ENCODE assay signal across 8 cellular contexts in the genomic region with DNA sequence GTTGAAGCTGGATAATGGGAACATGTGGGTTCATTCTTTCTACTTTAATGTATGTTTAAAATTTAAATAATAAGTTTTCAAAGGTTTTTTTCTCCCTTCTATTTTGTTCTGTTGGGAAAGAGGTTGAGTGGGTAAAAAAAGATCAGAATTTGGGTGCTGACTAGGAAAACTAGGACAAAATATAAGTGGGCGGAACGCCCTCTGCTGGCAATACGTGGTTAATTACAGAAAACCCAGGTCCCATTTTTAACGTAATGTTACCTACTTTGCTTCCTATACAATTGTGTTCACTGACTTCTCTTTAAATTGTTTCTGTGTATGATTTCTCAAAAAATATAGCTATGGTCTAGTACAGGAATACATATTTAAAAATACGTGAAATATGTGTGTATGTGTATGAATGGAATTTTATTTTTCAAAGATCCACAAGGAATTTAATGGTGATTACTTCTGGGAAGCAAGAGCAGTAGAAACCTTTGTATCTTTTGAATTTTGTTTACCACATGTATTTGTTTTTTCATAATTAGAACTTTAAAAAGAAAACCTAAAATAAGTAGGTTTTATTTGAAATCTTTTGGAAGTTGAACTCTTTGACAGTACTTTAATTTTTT. TPM values are rescaled to one million over a fixed set of nuclear protein-coding genes. Genes with fewer than 3 reads are reported as not detected.
DNase-seq lines count a peak whose midpoint lies in the region; ATAC-seq and TF ChIP-seq lines count a peak whose summit lies in the region.

No MANE protein-coding gene starts in this region.

- H2BK120ac ChIP-seq in trophoblast cell (ENCODE audit: insufficient read depth, low read length, poor library complexity): no peak overlapping the region

- intact Hi-C loops in activated T-helper 2 cell treated with anti-CD3 and anti-CD28 coated beads, Interferon-gamma antibody, Interleukin-2, Interleukin-4, amounts not matched to agents 10 μg/mL and 5 μg/mL and 100 μg/mL, durations not matched to agents 14 hours and 24 hours and 36 hours (cut with micrococcal nuclease): loop anchor here (1.0 kb wide), 2 partner anchors 38 to 62 kb away; no protein-coding TSS in a partner anchor

- H3K4me2 ChIP-seq in trophoblast cell (ENCODE audit: low read length): no peak overlapping the region

- H3K27ac ChIP-seq in Peyer's patch (no peak overlapping the region), foreskin keratinocyte (no peak overlapping the region), trophoblast cell (ENCODE audit: low read depth, low read length) (no peak overlapping the region)

- H3K4me1 ChIP-seq in HAP-1 (no peaks in the 10 kb centered on the region; the same call in 1 of the 2 replicates), Peyer's patch (peaks cover 0 to 7% (median 0%) of the 10 kb centered on the region in 4 donors), foreskin keratinocyte (no peaks in the 10 kb centered on the region), trophoblast cell (ENCODE audit: control insufficient read depth in 1 of 2, insufficient read depth in 2 of 2, low read length in 2 of 2) (no peaks in the 10 kb centered on the region)

- no peaks in the 10 kb centered on the region for H3K79me2 ChIP-seq in trophoblast cell (ENCODE audit: control insufficient read depth, insufficient read depth, low read length, poor library complexity)

- no peak overlapping the region for H2AFZ ChIP-seq in trophoblast cell (ENCODE audit: insufficient read depth, low read length, poor library complexity)

- no peak overlapping the region for H2BK12ac ChIP-seq in trophoblast cell (ENCODE audit: low read length)

- no peak overlapping the region for H3K4ac ChIP-seq in trophoblast cell (ENCODE audit: low read depth, low read length)

- no peak overlapping the region for H3K18ac ChIP-seq in trophoblast cell (ENCODE audit: low read length)

- H3K36me3 ChIP-seq in HAP-1 (replicated peaks) (peaks cover 40% of the 10 kb centered on the region), Peyer's patch (peaks cover 0 to 64% (median 0%) of the 10 kb centered on the region in 3 donors), trophoblast cell (ENCODE audit: control insufficient read depth in 1 of 2, insufficient read depth in 2 of 2, low read length in 2 of 2) (peaks cover 17 to 18% of the 10 kb centered on the region in 2 experiments)

- no peak overlapping the region for H4K8ac ChIP-seq in trophoblast cell (ENCODE audit: low read depth, low read length)

- H3K79me1 ChIP-seq in trophoblast cell (ENCODE audit: low read length): no peaks in the 10 kb centered on the region

- H2AK5ac ChIP-seq in trophoblast cell (ENCODE audit: low read length): no peak overlapping the region

- no peak overlapping the region for H3K9ac ChIP-seq in trophoblast cell (ENCODE audit: low read length)

- H3K9me3 ChIP-seq in HAP-1 (no peaks in the 10 kb centered on the region), Peyer's patch (no peaks in the 10 kb centered on the region), trophoblast cell (ENCODE audit: insufficient read depth, low read depth, low read length) (no peaks in the 10 kb centered on the region)

- H3K4me3 Mint-ChIP-seq in activated T-helper 2 cell treated with anti-CD3 and anti-CD28 coated beads, Interferon-gamma antibody, Interleukin-2, Interleukin-4, amounts not matched to agents 10 μg/mL and 5 μg/mL and 100 μg/mL, durations not matched to agents 14 hours and 24 hours and 36 hours (ENCODE audit: low read depth): no peak overlapping the region

- TF ChIP-seq POLR2A in Peyer's patch (IDR thresholded peaks at IDR 0.05): no peak

- H3K27ac Mint-ChIP-seq in activated T-helper 2 cell treated with anti-CD3 and anti-CD28 coated beads, Interferon-gamma antibody, Interleukin-2, Interleukin-4, amounts not matched to agents 10 μg/mL and 5 μg/mL and 100 μg/mL, durations not matched to agents 14 hours and 24 hours and 36 hours: no peak overlapping the region

- H3K14ac ChIP-seq in trophoblast cell (ENCODE audit: low read length): no peak overlapping the region

- peaks cover 30% of the 10 kb centered on the region for H3K4me1 Mint-ChIP-seq in activated T-helper 2 cell treated with anti-CD3 and anti-CD28 coated beads, Interferon-gamma antibody, Interleukin-2, Interleukin-4, amounts not matched to agents 10 μg/mL and 5 μg/mL and 100 μg/mL, durations not matched to agents 14 hours and 24 hours and 36 hours (ENCODE audit: low read depth)

- H3K36me3 Mint-ChIP-seq in activated T-helper 2 cell treated with anti-CD3 and anti-CD28 coated beads, Interferon-gamma antibody, Interleukin-2, Interleukin-4, amounts not matched to agents 10 μg/mL and 5 μg/mL and 100 μg/mL, durations not matched to agents 14 hours and 24 hours and 36 hours (ENCODE audit: low read depth): peaks cover 56% of the 10 kb centered on the region

- H3K23ac ChIP-seq in trophoblast cell (ENCODE audit: low read length): no peak overlapping the region

- no peak overlapping the region for H2BK5ac ChIP-seq in trophoblast cell (ENCODE audit: low read depth, low read length, poor library complexity)

- H3K27me3 ChIP-seq in HAP-1 (ENCODE audit: low read depth) (no peaks in the 10 kb centered on the region), Peyer's patch (no peaks in the 10 kb centered on the region), foreskin keratinocyte (no peaks in the 10 kb centered on the region), trophoblast cell (ENCODE audit: insufficient read depth, low read length) (no peaks in the 10 kb centered on the region)

- no peak for ATAC-seq in foreskin keratinocyte
- ATAC-seq in HG03196 (IDR thresholded peaks at IDR 0.05; ENCODE audit: unreplicated experiment): no peak
- ATAC-seq in GM19324 (IDR thresholded peaks at IDR 0.05; ENCODE audit: low FRiP score, unreplicated experiment): no peak

- H4K12ac ChIP-seq in trophoblast cell (ENCODE audit: low read depth, low read length): no peak overlapping the region

- peak; percentile 60 to 86 (median 76) for TF ChIP-seq CTCF in Peyer's patch (IDR thresholded peaks at IDR 0.05)
- peak; percentile 86 for TF ChIP-seq CTCF in foreskin keratinocyte (conservative IDR thresholded peaks at IDR 0.05)

- in situ Hi-C loops in HAP-1 (cut with MboI; ENCODE audit: low sequenced_read_pairs): no loop called here

- no peak overlapping the region for H4K91ac ChIP-seq in trophoblast cell (ENCODE audit: low read depth, low read length)

- no peaks in the 10 kb centered on the region for H3K9me3 Mint-ChIP-seq in activated T-helper 2 cell treated with anti-CD3 and anti-CD28 coated beads, Interferon-gamma antibody, Interleukin-2, Interleukin-4, amounts not matched to agents 10 μg/mL and 5 μg/mL and 100 μg/mL, durations not matched to agents 14 hours and 24 hours and 36 hours

- no CpG with 5 or more reads among the region's 5 CpGs for WGBS in trophoblast cell (ENCODE audit: extremely low coverage, insufficient coverage, insufficient read length)

- DNase-seq in CD1c-positive myeloid dendritic cell (ENCODE audit: extremely low spot score) (peak; percentile 72), HAP-1 (ENCODE audit: low spot score in 2 of 2) (peak; percentile 57 to 71), Peyer's patch (peak in 2 of 3 donors; percentile 52 to 81), foreskin keratinocyte (peak in 1 of 2 donors; percentile 12), trophoblast cell (peak; percentile 31 to 83)
- peak; percentile 31 for DNase-seq in activated T-helper 2 cell treated with anti-CD3 and anti-CD28 coated beads, Interferon-gamma antibody, Interleukin-2, Interleukin-4, amounts not matched to agents 10 μg/mL and 5 μg/mL and 100 μg/mL, durations not matched to agents 14 hours and 24 hours and 36 hours (ENCODE audit: low spot score)

- H3K27me3 Mint-ChIP-seq in activated T-helper 2 cell treated with anti-CD3 and anti-CD28 coated beads, Interferon-gamma antibody, Interleukin-2, Interleukin-4, amounts not matched to agents 10 μg/mL and 5 μg/mL and 100 μg/mL, durations not matched to agents 14 hours and 24 hours and 36 hours (ENCODE audit: low read depth): no peaks in the 10 kb centered on the region

- H3K4me3 ChIP-seq in HAP-1 (no peak overlapping the region), Peyer's patch (no peak overlapping the region), trophoblast cell (ENCODE audit: low read depth, low read length) (no peak overlapping the region)

RNA-seq across cellular contexts. Expression of a gene that starts 8.7 kb away (rescaled TPM):
- total RNA-seq in Peyer's patch (10 to 100 TPM; 22.9 to 57.8 (median 32.9) TPM), foreskin keratinocyte (24.2 and 25.0 TPM in 2 replicates)
- total RNA-seq in activated T-helper 2 cell treated with anti-CD3 and anti-CD28 coated beads, Interferon-gamma antibody, Interleukin-2, Interleukin-4, amounts not matched to agents 10 μg/mL and 5 μg/mL and 100 μg/mL, durations not matched to agents 14 hours and 24 hours and 36 hours: 35.2 and 37.8 TPM in 2 replicates
- polyA plus RNA-seq in foreskin keratinocyte: 19.6 and 21.6 TPM in 2 replicates
- polyA plus RNA-seq in trophoblast cell (2013): 26.9 and 27.4 TPM in 2 replicates

RNA-seq across cellular contexts. Expression of a gene that starts 8.8 kb away (rescaled TPM):
- total RNA-seq in Peyer's patch (10 to 100 TPM in 2 of 4 donors, 1 to 10 TPM in 2; 7.4 to 21.6 (median 13.2) TPM), foreskin keratinocyte (15.4 and 16.7 TPM in 2 replicates)
- total RNA-seq in activated T-helper 2 cell treated with anti-CD3 and anti-CD28 coated beads, Interferon-gamma antibody, Interleukin-2, Interleukin-4, amounts not matched to agents 10 μg/mL and 5 μg/mL and 100 μg/mL, durations not matched to agents 14 hours and 24 hours and 36 hours: 13.8 and 14.3 TPM in 2 replicates
- 12.5 and 12.9 TPM in 2 replicates for polyA plus RNA-seq in foreskin keratinocyte
- polyA plus RNA-seq in trophoblast cell (2013): 28.6 and 31.3 TPM in 2 replicates

RNA-seq across cellular contexts. Expression of a gene that starts 48.9 kb away (rescaled TPM):
- total RNA-seq in Peyer's patch (1 to 10 TPM; 1.9 to 4.0 (median 2.6) TPM), foreskin keratinocyte (1.2 TPM in 2 replicates)
- total RNA-seq in activated T-helper 2 cell treated with anti-CD3 and anti-CD28 coated beads, Interferon-gamma antibody, Interleukin-2, Interleukin-4, amounts not matched to agents 10 μg/mL and 5 μg/mL and 100 μg/mL, durations not matched to agents 14 hours and 24 hours and 36 hours: 0.76 and 1.0 TPM in 2 replicates
- polyA plus RNA-seq in foreskin keratinocyte: 1.3 TPM in 2 replicates
- polyA plus RNA-seq in trophoblast cell (2013): 0.96 and 1.4 TPM in 2 replicates
